ENCODE assay signal across 17 cellular contexts in genomic region chr11:61454520-61454919, GRCh38. TPM values are rescaled to one million over a fixed set of nuclear protein-coding genes. Genes with fewer than 3 reads are reported as not detected.
"Had no signal": no experiment of that assay in that cellular context is flagged by ENCODE, and none has a peak within 500 bp of the region (broad histone marks: within the 10 kb centered on the region; RNA-seq: fewer than 3 reads in every experiment).

No MANE protein-coding gene starts in this region.

- H3K4me3 Mint-ChIP-seq: naive thymus-derived CD8-positive, alpha-beta T cell had no signal

- DNase-seq: activated CD4-positive, alpha-beta T cell treated with anti-CD3 and anti-CD28 coated beads, Interleukin-2, amount 50 U/mL, for 48 hours; activated gamma-delta T cell treated with Interleukin-2 at 50 U/mL for 16 hours; activated T-cell treated with anti-CD3 and anti-CD28 coated beads, Interleukin-2, amount 50 U/mL, for 48 hours; aorta; colonic mucosa; lower lobe of right lung; midbrain; naive thymus-derived CD8-positive, alpha-beta T cell; occipital lobe; psoas muscle; stimulated activated CD4-positive, alpha-beta T cell treated with anti-CD3 and anti-CD28 coated beads, Interleukin-4, amount 100 ng/mL, for 1 hour; stimulated activated CD8-positive, alpha-beta memory T cell treated with anti-CD3 and anti-CD28 coated beads, Interleukin-4, amount 100 ng/mL, for 48 hours; stimulated activated naive CD8-positive, alpha-beta T cell treated with anti-CD3 and anti-CD28 coated beads, Interleukin-15, Interleukin-2, amounts not matched to agents 100 U/mL and 50 U/mL, for 24 hours; upper lobe of left lung had no signal

- H3K27me3 Mint-ChIP-seq: naive thymus-derived CD8-positive, alpha-beta T cell had no signal

- H3K9me3 Mint-ChIP-seq: naive thymus-derived CD8-positive, alpha-beta T cell had no signal

- H3K9me3 ChIP-seq: colonic mucosa, heart right ventricle, lower lobe of right lung, psoas muscle, upper lobe of left lung had no signal

- H3K27me3 ChIP-seq: colonic mucosa, heart right ventricle, upper lobe of left lung had no signal

- H3K4me3 ChIP-seq: colonic mucosa, heart right ventricle, lower lobe of right lung, psoas muscle, upper lobe of left lung had no signal

- H3K27ac ChIP-seq: colonic mucosa, lower lobe of right lung, psoas muscle, upper lobe of left lung had no signal

- H3K4me1 ChIP-seq: colonic mucosa, lower lobe of right lung, upper lobe of left lung had no signal

- H3K36me3 ChIP-seq: colonic mucosa had no signal

RNA-seq across cellular contexts. Expression of gene LRRC10B, which starts 54.0 kb away (rescaled TPM):
- total RNA-seq: bronchial epithelial cell; endothelial cell of umbilical vein; naive thymus-derived CD8-positive, alpha-beta T cell had no signal
